In genomic region chr5:10275460-10275859, GRCh38 we compare ENCODE assay signal across 32 cellular contexts. TPM values are rescaled to one million over a fixed set of nuclear protein-coding genes. Genes with fewer than 3 reads are reported as not detected.
DNase-seq lines count a peak whose midpoint lies in the region; ATAC-seq, FAIRE-seq and TF ChIP-seq lines count a peak whose summit lies in the region.
"Had no signal": no experiment of that assay in that cellular context is flagged by ENCODE, and none has a peak within 500 bp of the region (broad histone marks: within the 10 kb centered on the region; RNA-seq: fewer than 3 reads in every experiment).

No MANE protein-coding gene starts in this region.

- H3K9me3 Mint-ChIP-seq in nephron progenitor cell = peaks cover 7% of the 10 kb centered on the region
- H3K9me3 Mint-ChIP-seq: activated naive CD4-positive, alpha-beta T cell treated with anti-CD3 and anti-CD28 coated beads, Interleukin-2, amount 50 U/mL, for 24 hours; activated T-helper 1 cell treated with anti-CD3 and anti-CD28 coated beads, Interleukin-12 subunit alpha, Interleukin-12 subunit beta, Interleukin-2, Interleukin-4 antibody, amounts not matched to agents 30 ng/mL and 10 ng/mL and 1 ng/mL, durations not matched to agents 14 hours and 24 hours and 36 hours had no signal

- peaks cover 21% of the 10 kb centered on the region for H3K36me3 Mint-ChIP-seq in nephron progenitor cell (ENCODE audit: low read depth)
- H3K36me3 Mint-ChIP-seq: activated naive CD4-positive, alpha-beta T cell treated with anti-CD3 and anti-CD28 coated beads, Interleukin-2, amount 50 U/mL, for 24 hours; CD4-positive, alpha-beta memory T cell had no signal

- ATAC-seq in GM21529 (IDR thresholded peaks at IDR 0.05; ENCODE audit: unreplicated experiment) (no peak), HG02571 (IDR thresholded peaks at IDR 0.05; ENCODE audit: unreplicated experiment) (no peak)
- ATAC-seq: left ventricle myocardium superior; naive thymus-derived CD4-positive, alpha-beta T cell had no signal

- peak overlapping the region; percentile 18; the same call in 1 of the 2 replicates for H2BK15ac ChIP-seq in H1 (ENCODE audit: low read length)

- POLR2A ChIA-PET in H1 (lab: Charles Lee; ENCODE audit: partially characterized antibody) = interaction anchor here (0.8 to 2.4 kb wide), 6 partner anchors 10 to 78 kb away, joined by 3 to 6 read pairs (median 4); partner anchors contain the start of gene MARCHF6

- no peaks in the 10 kb centered on the region for H3K79me2 ChIP-seq in H1 (ENCODE audit: control insufficient read depth in 1 of 2, insufficient read depth in 2 of 2, low read length in 2 of 2)

- H4K91ac ChIP-seq in H1 (replicated peaks; ENCODE audit: insufficient read length, low read length) = no peak overlapping the region

- H2BK120ac ChIP-seq in H1 (replicated peaks; ENCODE audit: low read depth, low read length) = no peak overlapping the region

- no peak for TF ChIP-seq CTCF in H1 (IDR thresholded peaks at IDR 0.05; ENCODE audit: control extremely low read depth in 1 of 3, insufficient read depth in 1 of 3, low read depth in 1 of 3, low read length in 3 of 3)
- no peak for TF ChIP-seq CTCF in nephron progenitor cell (IDR thresholded peaks at IDR 0.05)

- H3K36me3 ChIP-seq in H1 (ENCODE audit: control insufficient read depth in 2 of 4, insufficient read depth in 4 of 4, low read length in 3 of 4) = no peaks in the 10 kb centered on the region
- H3K36me3 ChIP-seq: pancreas, suprapubic skin had no signal

- H3K23me2 ChIP-seq in H1 (ENCODE audit: low read depth, low read length) = no peaks in the 10 kb centered on the region; the same call in 1 of the 2 replicates

- H3K4me3 ChIP-seq in H1 (ENCODE audit: extremely low read depth in 1 of 4, insufficient read depth in 2 of 4, low read depth in 3 of 4, low read length in 4 of 4) = no peak overlapping the region
- H3K4me3 ChIP-seq: pancreas, smooth muscle cell, suprapubic skin had no signal

- no peak overlapping the region for H3K4ac ChIP-seq in H1 (replicated peaks; ENCODE audit: insufficient read length, low read depth, low read length)

- no peak overlapping the region for H3K27ac ChIP-seq in H1 (ENCODE audit: low read depth, low read length)
- H3K27ac ChIP-seq: pancreas, suprapubic skin had no signal

- peaks cover 32% of the 10 kb centered on the region for H3K4me1 Mint-ChIP-seq in nephron progenitor cell

- H3K56ac ChIP-seq in H1 (replicated peaks; ENCODE audit: insufficient read length, low read depth, low read length) = no peak overlapping the region

- H3K9ac ChIP-seq in H1 (replicated peaks in 1 of 4; ENCODE audit: extremely low read depth in 1 of 4, low read depth in 3 of 4, low read length in 3 of 4) = no peak overlapping the region

- H4K8ac ChIP-seq in H1 (ENCODE audit: extremely low read depth, insufficient read depth, low read length) = no peak overlapping the region; the same call in 1 of the 2 replicates

- H3K14ac ChIP-seq in H1 (ENCODE audit: insufficient read length) = no peak overlapping the region

- no peak for TF ChIP-seq EP300 in H1 (IDR thresholded peaks at IDR 0.05; ENCODE audit: borderline replicate concordance in 1 of 2, low read depth in 2 of 2, low read length in 2 of 2)

- peak overlapping the region; percentile 47; the same call in 1 of the 2 replicates for H2BK5ac ChIP-seq in H1 (ENCODE audit: low read depth, low read length)

- H3K18ac ChIP-seq in H1 (ENCODE audit: extremely low read depth, low read length) = no peak overlapping the region

- H4K20me1 ChIP-seq in H1 (replicated peaks in 1 of 2; ENCODE audit: control insufficient read depth in 1 of 2, insufficient read depth in 2 of 2, low read length in 2 of 2) = no peaks in the 10 kb centered on the region

- no peak overlapping the region for H2AK5ac ChIP-seq in H1 (ENCODE audit: low read depth, low read length)

- H4K5ac ChIP-seq in H1 (ENCODE audit: insufficient read length, low read depth, low read length) = no peak overlapping the region

- peaks cover 12% of the 10 kb centered on the region for H3K27me3 Mint-ChIP-seq in nephron progenitor cell (ENCODE audit: low read depth, poor library complexity)
- H3K27me3 Mint-ChIP-seq: activated naive CD4-positive, alpha-beta T cell treated with anti-CD3 and anti-CD28 coated beads, Interleukin-2, amount 50 U/mL, for 24 hours had no signal

- no peak overlapping the region for H2BK20ac ChIP-seq in H1 (ENCODE audit: low read length)

- peak; percentile 32 for DNase-seq in activated CD8-positive, alpha-beta memory T cell treated with anti-CD3 and anti-CD28 coated beads, Interleukin-2, amount 50 U/mL, for 48 hours
- DNase-seq in activated CD8-positive, alpha-beta memory T cell treated with anti-CD3 and anti-CD28 coated beads, Interleukin-2, amount 50 U/mL, for 4 hours = no peak
- DNase-seq in H1 (ENCODE audit: low read depth in 1 of 2, low spot score in 2 of 2) = no peak
- no peak for DNase-seq in nephron progenitor cell
- DNase-seq in cerebellum (ENCODE audit: low spot score) = no peak
- DNase-seq in NCI-H524 (lab: John Stamatoyannopoulos, UW) = no peak
- DNase-seq: activated CD4-positive, alpha-beta T cell treated with anti-CD3 and anti-CD28 coated beads, Interleukin-2, amount 10 ng/mL, durations not matched to agents 7 days and 5 days; anterior cingulate cortex; CD4-positive, alpha-beta memory T cell; dermis blood vessel endothelial cell; left ventricle myocardium superior; naive thymus-derived CD4-positive, alpha-beta T cell; NCI-H1048; NCI-H1694; NCI-H2171; NCI-H510A treated with DMSO at 0.1 percent for 48 hours; retina; SHP77 treated with DMSO at 0.1 percent for 48 hours; stimulated activated CD4-positive, alpha-beta T cell treated with anti-CD3 and anti-CD28 coated beads, Interleukin-1b, Interleukin-23, amount 100 ng/mL, for 48 hours; stimulated activated CD8-positive, alpha-beta memory T cell treated with anti-CD3 and anti-CD28 coated beads, Interleukin-4, amount 100 ng/mL, for 48 hours had no signal

- H3K4me2 ChIP-seq in H1 (ENCODE audit: insufficient read depth in 1 of 2, low read depth in 2 of 2, low read length in 2 of 2) = peak overlapping the region in 1 of 2 experiments; percentile 4; a peak in 1 of 4 replicates
- H3K4me2 ChIP-seq: smooth muscle cell had no signal

- WGBS in H1 (ENCODE audit: extremely low coverage in 1 of 2, insufficient coverage in 1 of 2, insufficient read length in 1 of 2, insufficient replicate concordance in 2 of 2, low coverage in 1 of 2, low lambda C conversion rate in 2 of 2, missing lambda C conversion rate in 1 of 2), 2 experiments = 74% methylated on average over 10 of the region's 10 CpGs; no CpG with 5 or more reads in 1 of the 2 experiments

- H3K27ac Mint-ChIP-seq in nephron progenitor cell = peak overlapping the region; percentile 75
- H3K27ac Mint-ChIP-seq: activated CD4-positive, alpha-beta T cell treated with anti-CD3 and anti-CD28 coated beads, Interleukin-2, amount 10 ng/mL, durations not matched to agents 7 days and 5 days; activated naive CD4-positive, alpha-beta T cell treated with anti-CD3 and anti-CD28 coated beads, Interleukin-2, amount 50 U/mL, for 24 hours; activated T-helper 1 cell treated with anti-CD3 and anti-CD28 coated beads, Interleukin-12 subunit alpha, Interleukin-12 subunit beta, Interleukin-2, Interleukin-4 antibody, amounts not matched to agents 30 ng/mL and 10 ng/mL and 1 ng/mL, durations not matched to agents 14 hours and 24 hours and 36 hours; mesothelial cell of epicardium had no signal

- no peak overlapping the region for H3K23ac ChIP-seq in H1 (ENCODE audit: insufficient read length)

- no peak for TF ChIP-seq POLR2A in H1 (IDR thresholded peaks at IDR 0.05; ENCODE audit: control extremely low read depth in 1 of 2, low read depth in 2 of 2, low read length in 2 of 2)

- CTCF ChIA-PET in H1 (lab: Charles Lee; ENCODE audit: partially characterized antibody) = interaction anchor here (0.9 to 1.6 kb wide), 3 partner anchors 9 to 29 kb away, joined by 3 to 6 read pairs (median 3); no protein-coding TSS in a partner anchor

- FAIRE-seq in H1 (lab: Jason Lieb, UNC) = no peak
- FAIRE-seq: A204.1, endometrium, islet of Langerhans, pancreas, urothelium cell line had no signal

- H2BK12ac ChIP-seq in H1 (ENCODE audit: low read depth, low read length) = no peak overlapping the region

- H3K4me3 Mint-ChIP-seq in nephron progenitor cell = no peak overlapping the region
- H3K4me3 Mint-ChIP-seq: activated CD4-positive, alpha-beta T cell treated with anti-CD3 and anti-CD28 coated beads, Interleukin-2, amount 10 ng/mL, durations not matched to agents 7 days and 5 days; activated naive CD4-positive, alpha-beta T cell treated with anti-CD3 and anti-CD28 coated beads, Interleukin-2, amount 50 U/mL, for 24 hours; activated T-helper 1 cell treated with anti-CD3 and anti-CD28 coated beads, Interleukin-12 subunit alpha, Interleukin-12 subunit beta, Interleukin-2, Interleukin-4 antibody, amounts not matched to agents 30 ng/mL and 10 ng/mL and 1 ng/mL, durations not matched to agents 14 hours and 24 hours and 36 hours; CD4-positive, alpha-beta memory T cell; mesothelial cell of epicardium had no signal

- H3K79me1 ChIP-seq in H1 (ENCODE audit: low read depth, low read length) = no peaks in the 10 kb centered on the region

- TF ChIP-seq RAD21 in H1 (IDR thresholded peaks at IDR 0.05 in 1 of 2, conservative IDR thresholded peaks at IDR 0.05 in 1 of 2; ENCODE audit: low read depth in 2 of 2, low read length in 2 of 2) = no peak

- H2AFZ ChIP-seq in H1 (ENCODE audit: low read length) = no peak overlapping the region

- peaks cover 2 to 10% (median 4%) of the 10 kb centered on the region in 4 experiments; a peak in 6 of 7 replicates for H3K4me1 ChIP-seq in H1 (replicated peaks in 1 of 4; ENCODE audit: control insufficient read depth in 3 of 4, insufficient read depth in 4 of 4, low read length in 3 of 4)
- H3K4me1 ChIP-seq: suprapubic skin had no signal

- no peaks in the 10 kb centered on the region for H3K9me3 ChIP-seq in H1 (ENCODE audit: insufficient read depth in 2 of 2, low read depth in 1 of 2, low read length in 1 of 2)
- H3K9me3 ChIP-seq: pancreas, suprapubic skin had no signal

- no peaks in the 10 kb centered on the region for H3K27me3 ChIP-seq in H1 (replicated peaks in 1 of 4; ENCODE audit: control insufficient read depth in 3 of 4, extremely low read depth in 1 of 4, insufficient read depth in 3 of 4, low read length in 3 of 4)
- H3K27me3 ChIP-seq: pancreas, suprapubic skin had no signal

RNA-seq across cellular contexts. Expression of gene CCT5, which starts 25.4 kb away (rescaled TPM):
- 509 and 549 TPM in 2 replicates for total RNA-seq in H1 (2021; fragmentation: NEBNext Ultra II Directional; extraction: Animal tissue kit (Norgen Biotek cat#: 25700))
- 289 and 425 TPM in 2 replicates for polyA plus RNA-seq in H1 (2011; rRNA removed)
- 641 TPM for polyA plus RNA-seq in H1 (2011; cell fraction: cytosol; rRNA removed)
- polyA plus RNA-seq in H1 (2011; cell fraction: nucleus; rRNA removed) = 306 TPM
- polyA plus RNA-seq in H1 (2012, experiment 1 of 2) = 656 to 704 TPM (median 681 TPM) in 4 replicates
- 59.9 TPM for polyA plus RNA-seq in H1 (2012, experiment 2 of 2)
- polyA plus RNA-seq in H1 (2013, experiment 1 of 2) = 272 TPM
- polyA plus RNA-seq in H1 (2013, experiment 2 of 2) = 276 TPM
- 818 and 1,012 TPM in 2 replicates for polyA minus RNA-seq in H1 (2011; rRNA and poly(A)+ RNA removed)
- polyA minus RNA-seq in H1 (2011; cell fraction: cytosol; rRNA and poly(A)+ RNA removed) = 353 TPM
- polyA minus RNA-seq in H1 (2011; cell fraction: nucleus; rRNA and poly(A)+ RNA removed) = 297 TPM
- total RNA-seq in cerebellum = 180 TPM

RNA-seq across cellular contexts. Expression of gene ATPSCKMT, which starts 25.8 kb away (rescaled TPM):
- total RNA-seq in H1 (2021; fragmentation: NEBNext Ultra II Directional; extraction: Animal tissue kit (Norgen Biotek cat#: 25700)) = 14.2 and 15.2 TPM in 2 replicates
- polyA plus RNA-seq in H1 (2011; rRNA removed) = 6.2 and 7.5 TPM in 2 replicates
- polyA plus RNA-seq in H1 (2011; cell fraction: cytosol; rRNA removed) = 14.2 TPM
- polyA plus RNA-seq in H1 (2011; cell fraction: nucleus; rRNA removed) = 6.4 TPM
- 8.5 to 11.9 TPM (median 10.1 TPM) in 4 replicates for polyA plus RNA-seq in H1 (2012, experiment 1 of 2)
- polyA plus RNA-seq in H1 (2012, experiment 2 of 2) = 0.98 TPM
- polyA plus RNA-seq in H1 (2013, experiment 1 of 2) = 9.4 TPM
- 10.0 TPM for polyA plus RNA-seq in H1 (2013, experiment 2 of 2)
- 14.2 and 21.9 TPM in 2 replicates for polyA minus RNA-seq in H1 (2011; rRNA and poly(A)+ RNA removed)
- polyA minus RNA-seq in H1 (2011; cell fraction: cytosol; rRNA and poly(A)+ RNA removed) = 7.3 TPM
- polyA minus RNA-seq in H1 (2011; cell fraction: nucleus; rRNA and poly(A)+ RNA removed) = 22.4 TPM
- total RNA-seq in cerebellum = 52.0 TPM

RNA-seq across cellular contexts. Expression of gene CMBL, which starts 32.2 kb away (rescaled TPM):
- 27.9 and 30.9 TPM in 2 replicates for total RNA-seq in H1 (2021; fragmentation: NEBNext Ultra II Directional; extraction: Animal tissue kit (Norgen Biotek cat#: 25700))
- 32.1 and 53.7 TPM in 2 replicates for polyA plus RNA-seq in H1 (2011; rRNA removed)
- 35.9 TPM for polyA plus RNA-seq in H1 (2011; cell fraction: cytosol; rRNA removed)
- polyA plus RNA-seq in H1 (2011; cell fraction: nucleus; rRNA removed) = 51.1 TPM
- 25.2 to 30.4 TPM (median 28.0 TPM) in 4 replicates for polyA plus RNA-seq in H1 (2012, experiment 1 of 2)
- 17.6 TPM for polyA plus RNA-seq in H1 (2012, experiment 2 of 2)
- 26.0 TPM for polyA plus RNA-seq in H1 (2013, experiment 1 of 2)
- 24.3 TPM for polyA plus RNA-seq in H1 (2013, experiment 2 of 2)
- polyA minus RNA-seq in H1 (2011; rRNA and poly(A)+ RNA removed) = 29.8 and 34.2 TPM in 2 replicates
- polyA minus RNA-seq in H1 (2011; cell fraction: cytosol; rRNA and poly(A)+ RNA removed) = 27.2 TPM
- polyA minus RNA-seq in H1 (2011; cell fraction: nucleus; rRNA and poly(A)+ RNA removed) = 39.4 TPM
- total RNA-seq in cerebellum = 10.0 TPM
